ENCODE assay signal across 25 cellular contexts in the genomic region with DNA sequence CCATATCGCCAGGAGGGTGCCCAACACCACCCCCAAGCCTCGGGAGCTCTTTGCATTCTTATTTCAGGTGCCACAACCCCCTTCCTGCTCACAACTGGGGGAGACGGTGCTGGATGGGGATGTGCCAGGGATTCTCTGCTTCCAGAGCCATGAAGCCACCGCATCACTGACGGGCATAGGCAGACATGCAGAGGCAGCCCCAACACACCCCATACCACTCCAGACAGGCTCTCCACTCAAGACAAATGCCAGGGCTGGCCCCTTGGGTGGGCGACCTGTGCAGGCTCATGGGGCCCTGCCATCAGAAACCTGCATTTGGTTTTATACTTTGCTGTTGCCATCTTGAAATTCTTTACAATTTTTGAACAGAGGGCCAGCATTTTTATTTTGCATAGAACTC. TPM values are rescaled to one million over a fixed set of nuclear protein-coding genes. Genes with fewer than 3 reads are reported as not detected.
"Had no signal": no experiment of that assay in that cellular context is flagged by ENCODE, and none has a peak within 500 bp of the region (broad histone marks: within the 10 kb centered on the region; RNA-seq: fewer than 3 reads in every experiment).

No MANE protein-coding gene starts in this region.

- H3K27ac ChIP-seq: Peyer's patch, SJSA1 had no signal

- H3K4me3 ChIP-seq: Peyer's patch, SJSA1 had no signal

- H3K27ac Mint-ChIP-seq: activated B cell treated with CpG ODN at 0.5 μM for 24 hours; activated CD4-positive, alpha-beta memory T cell treated with anti-CD3 and anti-CD28 coated beads for 36 hours; activated naive CD4-positive, alpha-beta T cell treated with anti-CD3 and anti-CD28 coated beads, Interleukin-2, amount 10 ng/mL, durations not matched to agents 7 days and 5 days; activated naive CD8-positive, alpha-beta T cell; activated naive CD8-positive, alpha-beta T cell treated with anti-CD3 and anti-CD28 coated beads, Interleukin-2, amount 50 U/mL, for 24 hours; activated T-helper 1 cell treated with anti-CD3 and anti-CD28 coated beads, Interleukin-12 subunit alpha, Interleukin-12 subunit beta, Interleukin-2, Interleukin-4 antibody, amounts not matched to agents 30 ng/mL and 10 ng/mL and 1 ng/mL, durations not matched to agents 14 hours and 24 hours and 36 hours; T-helper 1 cell treated with Interleukin-12 subunit alpha and Interleukin-12 subunit beta and Interleukin-4 antibody, amounts not matched to agents 30 μg/mL and 1 μg/mL, for 36 hours had no signal

- H3K4me1 Mint-ChIP-seq: brain had no signal

- H3K9me3 ChIP-seq: Peyer's patch, SJSA1, SK-N-SH had no signal

- H3K4me3 Mint-ChIP-seq: activated B cell treated with CpG ODN at 0.5 μM for 24 hours; activated CD4-positive, alpha-beta memory T cell treated with anti-CD3 and anti-CD28 coated beads for 36 hours; activated naive CD4-positive, alpha-beta T cell treated with anti-CD3 and anti-CD28 coated beads, Interleukin-2, amount 10 ng/mL, durations not matched to agents 7 days and 5 days; activated naive CD8-positive, alpha-beta T cell; activated naive CD8-positive, alpha-beta T cell treated with anti-CD3 and anti-CD28 coated beads, Interleukin-2, amount 50 U/mL, for 24 hours; activated T-cell treated with anti-CD3 and anti-CD28 coated beads, Interleukin-2, amount 50 U/mL, for 4 hours; brain; T-helper 1 cell treated with Interleukin-12 subunit alpha and Interleukin-12 subunit beta and Interleukin-4 antibody, amounts not matched to agents 30 μg/mL and 1 μg/mL, for 36 hours had no signal

- H3K9me3 Mint-ChIP-seq: activated CD4-positive, alpha-beta memory T cell treated with anti-CD3 and anti-CD28 coated beads for 36 hours; activated naive CD4-positive, alpha-beta T cell treated with anti-CD3 and anti-CD28 coated beads, Interleukin-2, amount 10 ng/mL, durations not matched to agents 7 days and 5 days; activated naive CD8-positive, alpha-beta T cell treated with anti-CD3 and anti-CD28 coated beads, Interleukin-2, amount 50 U/mL, for 24 hours; activated T-cell treated with anti-CD3 and anti-CD28 coated beads, Interleukin-2, amount 50 U/mL, for 4 hours; activated T-helper 1 cell treated with anti-CD3 and anti-CD28 coated beads, Interleukin-12 subunit alpha, Interleukin-12 subunit beta, Interleukin-2, Interleukin-4 antibody, amounts not matched to agents 30 ng/mL and 10 ng/mL and 1 ng/mL, durations not matched to agents 14 hours and 24 hours and 36 hours; T-helper 1 cell treated with Interleukin-12 subunit alpha and Interleukin-12 subunit beta and Interleukin-4 antibody, amounts not matched to agents 30 μg/mL and 1 μg/mL, for 36 hours had no signal

- DNase-seq: activated B cell treated with CpG ODN at 0.5 μM for 24 hours; activated CD4-positive, alpha-beta memory T cell treated with anti-CD3 and anti-CD28 coated beads for 36 hours; activated CD4-positive, alpha-beta T cell treated with anti-CD3 and anti-CD28 coated beads for 4 hours; activated CD4-positive, alpha-beta T cell treated with anti-CD3 and anti-CD28 coated beads, Interleukin-2, amount 50 U/mL, for 1 hour; activated CD4-positive, CD25-positive, alpha-beta regulatory T cell treated with anti-CD3 and anti-CD28 coated beads, Interleukin-2, amount 50 U/mL, for 72 hours; activated CD8-positive, alpha-beta memory T cell treated with anti-CD3 and anti-CD28 coated beads, Interleukin-2, amount 50 U/mL, for 4 hours; activated gamma-delta T cell treated with Interleukin-2 at 50 U/mL for 16 hours; activated naive CD4-positive, alpha-beta T cell treated with anti-CD3 and anti-CD28 coated beads, Interleukin-2, amount 10 ng/mL, durations not matched to agents 7 days and 5 days; activated naive CD8-positive, alpha-beta T cell treated with anti-CD3 and anti-CD28 coated beads, Interleukin-2, amount 50 U/mL, for 24 hours; activated T-cell treated with anti-CD3 and anti-CD28 coated beads for 4 hours; activated T-cell treated with anti-CD3 and anti-CD28 coated beads, Interleukin-2, amount 50 U/mL, for 4 hours; cerebellar nuclear complex; NCI-H1436 treated with DMSO at 0.1 percent for 48 hours; NCI-H524 treated with DMSO at 0.1 percent for 48 hours; SHP77 treated with DMSO at 0.1 percent for 48 hours had no signal

- H3K36me3 Mint-ChIP-seq: activated CD4-positive, alpha-beta memory T cell treated with anti-CD3 and anti-CD28 coated beads for 36 hours; activated naive CD4-positive, alpha-beta T cell treated with anti-CD3 and anti-CD28 coated beads, Interleukin-2, amount 10 ng/mL, durations not matched to agents 7 days and 5 days; activated naive CD8-positive, alpha-beta T cell; brain had no signal

- H3K36me3 ChIP-seq: Peyer's patch, SJSA1 had no signal

- H3K27me3 Mint-ChIP-seq: activated B cell treated with CpG ODN at 0.5 μM for 24 hours; activated CD4-positive, alpha-beta memory T cell treated with anti-CD3 and anti-CD28 coated beads for 36 hours; activated naive CD8-positive, alpha-beta T cell; activated naive CD8-positive, alpha-beta T cell treated with anti-CD3 and anti-CD28 coated beads, Interleukin-2, amount 50 U/mL, for 24 hours had no signal

- H3K9ac ChIP-seq: SK-N-SH had no signal

- H3K27me3 ChIP-seq: Peyer's patch, SJSA1 had no signal

RNA-seq across cellular contexts. Expression of a gene that starts 27.0 kb away (rescaled TPM):
- total RNA-seq: activated B cell treated with CpG ODN at 0.5 μM for 24 hours; activated CD4-positive, alpha-beta memory T cell treated with anti-CD3 and anti-CD28 coated beads for 36 hours; activated T-cell treated with anti-CD3 and anti-CD28 coated beads, Interleukin-2, amount 50 U/mL, for 4 hours; activated T-helper 1 cell treated with anti-CD3 and anti-CD28 coated beads, Interleukin-12 subunit alpha, Interleukin-12 subunit beta, Interleukin-2, Interleukin-4 antibody, amounts not matched to agents 30 ng/mL and 10 ng/mL and 1 ng/mL, durations not matched to agents 14 hours and 24 hours and 36 hours; MCF 10A; NCI-H460; PC-3; Peyer's patch had no signal
- polyA plus RNA-seq: SK-N-SH had no signal
